8 cellular contexts compared by ENCODE assay signal in the genomic region with DNA sequence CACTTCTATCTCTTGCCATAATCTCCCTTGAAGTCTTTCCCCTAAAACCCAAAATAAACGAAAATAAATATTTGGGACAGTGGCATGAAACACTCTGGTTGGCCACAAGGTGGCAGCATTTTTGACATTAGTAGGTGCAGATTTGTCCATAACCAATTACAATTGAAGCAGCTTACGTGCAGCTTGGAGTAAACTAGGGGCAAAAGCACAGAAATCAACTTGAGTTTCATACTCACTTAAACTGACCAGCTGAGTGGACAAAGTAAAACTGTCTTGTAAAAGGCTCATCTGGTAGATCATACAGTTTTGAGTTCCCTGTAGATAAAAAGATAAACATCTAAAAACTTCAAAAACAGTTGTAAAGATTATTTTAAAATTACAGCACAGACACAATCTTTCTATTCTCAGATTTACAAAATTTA. TPM values are rescaled to one million over a fixed set of nuclear protein-coding genes. Genes with fewer than 3 reads are reported as not detected.
DNase-seq lines count a peak whose midpoint lies in the region; ATAC-seq, FAIRE-seq and TF ChIP-seq lines count a peak whose summit lies in the region.

No MANE protein-coding gene starts in this region.

- no peak overlapping the region for H3K4me3 Mint-ChIP-seq in Calu3 (ENCODE audit: low read depth, unreplicated experiment)
- H3K4me3 Mint-ChIP-seq in activated T-cell treated with anti-CD3 and anti-CD28 coated beads, Interleukin-2, amount 50 U/mL, for 4 hours = no peak overlapping the region

- TF ChIP-seq CTCF in Calu3 (IDR thresholded peaks at IDR 0.05; ENCODE audit: unreplicated experiment) (peak; percentile 61), foreskin fibroblast (IDR thresholded peaks at IDR 0.05; ENCODE audit: low read depth, low read length) (peak; percentile 69), pancreas (IDR thresholded peaks at IDR 0.05) (peak; percentile 73 to 84 (median 80))

- no peak overlapping the region for H3K27ac Mint-ChIP-seq in Calu3 (ENCODE audit: unreplicated experiment)

- no peak overlapping the region for H3K4me3 ChIP-seq in foreskin fibroblast (ENCODE audit: low read depth in 1 of 2, low read length in 2 of 2)
- H3K4me3 ChIP-seq in pancreas = no peak overlapping the region

- no peaks in the 10 kb centered on the region for H3K9me3 Mint-ChIP-seq in Calu3 (ENCODE audit: low read depth, unreplicated experiment)
- no peaks in the 10 kb centered on the region for H3K9me3 Mint-ChIP-seq in activated T-cell treated with anti-CD3 and anti-CD28 coated beads, Interleukin-2, amount 50 U/mL, for 4 hours

- H3K27ac ChIP-seq in pancreas = no peak overlapping the region

- H3K4me1 Mint-ChIP-seq in Calu3 (ENCODE audit: low read depth, unreplicated experiment) = no peaks in the 10 kb centered on the region
- H3K4me1 Mint-ChIP-seq in activated T-cell treated with anti-CD3 and anti-CD28 coated beads, Interleukin-2, amount 50 U/mL, for 4 hours (ENCODE audit: low read depth) = peaks cover 7% of the 10 kb centered on the region

- H3K36me3 ChIP-seq in pancreas = peaks cover 0 to 33% (median 3%) of the 10 kb centered on the region in 3 donors

- ATAC-seq in activated T-cell treated with anti-CD3 and anti-CD28 coated beads, Interleukin-2, amount 50 U/mL, for 4 hours = peak; percentile 38 to 46
- ATAC-seq in pancreas (peak; percentile 58 to 81 (median 77)), GM19455 (IDR thresholded peaks at IDR 0.05; ENCODE audit: unreplicated experiment) (no peak), HG02610 (IDR thresholded peaks at IDR 0.05; ENCODE audit: unreplicated experiment) (no peak)

- H3K9me3 ChIP-seq in pancreas = no peaks in the 10 kb centered on the region

- no peaks in the 10 kb centered on the region for H3K27me3 ChIP-seq in pancreas

- CTCF ChIA-PET in Calu3 (lab: Charles Lee) = interaction anchor here (1.0 kb wide), 1 partner anchor 149 kb away, joined by 4 read pairs; no protein-coding TSS in a partner anchor

- peaks cover 53% of the 10 kb centered on the region for H3K36me3 Mint-ChIP-seq in Calu3 (ENCODE audit: insufficient read depth, unreplicated experiment)
- peaks cover 28% of the 10 kb centered on the region for H3K36me3 Mint-ChIP-seq in activated T-cell treated with anti-CD3 and anti-CD28 coated beads, Interleukin-2, amount 50 U/mL, for 4 hours (ENCODE audit: insufficient read depth)

- intact Hi-C loops in Calu3 (cut with micrococcal nuclease; ENCODE audit: unreplicated experiment) = no loop called here
- intact Hi-C loops in pancreas (cut with DNase I) = no loop called here

- WGBS in pancreas, 2 donors = 14% methylated on average over 2 of the region's 2 CpGs

- no peaks in the 10 kb centered on the region for H3K27me3 Mint-ChIP-seq in Calu3 (ENCODE audit: unreplicated experiment)
- no peaks in the 10 kb centered on the region for H3K27me3 Mint-ChIP-seq in activated T-cell treated with anti-CD3 and anti-CD28 coated beads, Interleukin-2, amount 50 U/mL, for 4 hours (ENCODE audit: low read depth)

- H3K4me1 ChIP-seq in pancreas = no peaks in the 10 kb centered on the region

- DNase-seq in Calu3 = peak; percentile 57
- peak; percentile 19 for DNase-seq in HK-2 (ENCODE audit: unreplicated experiment)
- peak; percentile 48 for DNase-seq in NOMO-1 treated with DMSO at 0.1 percent for 48 hours (lab: John Stamatoyannopoulos, UW; ENCODE audit: unreplicated experiment)
- DNase-seq in activated T-cell treated with anti-CD3 and anti-CD28 coated beads, Interleukin-2, amount 50 U/mL, for 4 hours = no peak
- peak; percentile 29 to 79 for DNase-seq in foreskin fibroblast
- peak in 1 of 6 donors; percentile 33 for DNase-seq in pancreas

- FAIRE-seq in pancreas (lab: Jason Lieb, UNC) = peak; percentile 34

- BruUV-seq in Calu3 (replicated peaks; lab: Mats Ljungman, UMichigan) = no TSS peak

RNA-seq across cellular contexts. Expression of gene PDCD5, which starts 18.8 kb away (rescaled TPM):
- total RNA-seq in Calu3 (2022) (154 TPM in 2 replicates), pancreas (10 to 100 TPM; 24.8 to 43.1 (median 36.6) TPM)
- total RNA-seq in activated T-cell treated with anti-CD3 and anti-CD28 coated beads, Interleukin-2, amount 50 U/mL, for 4 hours = 100 to 1,000 TPM; 236 to 259 (median 237) TPM
- polyA plus RNA-seq in pancreas = 10 to 100 TPM; 46.4 to 80.8 TPM

Comparison
In these comparisons a context has a peak if more than half of its experiments do, and no peak if none do; other contexts are left out.
1. ATAC-seq: peak in activated T-cell treated with anti-CD3 and anti-CD28 coated beads, Interleukin-2, amount 50 U/mL, for 4 hours (2 of 2) and pancreas (4 of 4); none in GM19455 (single experiment) and HG02610 (single experiment).
2. Peak in every context shown above with its lines, with median percentiles within 50 percentile points of each other: CTCF ChIP-seq.